In genomic region chr11:37505406-37505805, GRCh38 we compare ENCODE assay signal across 27 cellular contexts.
A peak's percentile ranks its signal among the peaks of the same experiment; 100 is the strongest.
DNase-seq lines count a peak whose midpoint lies in the region; ATAC-seq, FAIRE-seq and TF ChIP-seq lines count a peak whose summit lies in the region.
"Had no signal": no experiment of that assay in that cellular context is flagged by ENCODE, and none has a peak within 500 bp of the region (broad histone marks: within the 10 kb centered on the region; RNA-seq: fewer than 3 reads in every experiment).

No MANE protein-coding gene starts in this region.

- H3K4ac ChIP-seq in neuronal stem cell (ENCODE audit: low read length), result no peak overlapping the region

- ATAC-seq in GM23338 (peak; percentile 79; the same call in 2 of the 3 replicates), PC-3 (no peak)
- no peak for ATAC-seq in activated T-cell treated with anti-CD3 and anti-CD28 coated beads, Interleukin-2, amount 50 U/mL, for 4 hours
- ATAC-seq: lower lobe of right lung; naive thymus-derived CD4-positive, alpha-beta T cell had no signal

- no peaks in the 10 kb centered on the region; the same call in 2 of the 3 replicates for H3K9me3 Mint-ChIP-seq in GM23338
- peaks cover 4% of the 10 kb centered on the region for H3K9me3 Mint-ChIP-seq in activated T-cell treated with anti-CD3 and anti-CD28 coated beads, Interleukin-2, amount 50 U/mL, for 4 hours

- H3K4me2 ChIP-seq in GM23338, result no peak overlapping the region
- H3K4me2 ChIP-seq in PC-3 (ENCODE audit: low read length), result peak overlapping the region; percentile 81
- peak overlapping the region; percentile 11 for H3K4me2 ChIP-seq in fibroblast of lung (ENCODE audit: extremely low read depth, insufficient read depth, low read length)
- no peak overlapping the region for H3K4me2 ChIP-seq in neuronal stem cell (ENCODE audit: insufficient read depth, low read length, poor library complexity, severe bottlenecking)

- H3K14ac ChIP-seq in neuronal stem cell (ENCODE audit: low read length), result no peak overlapping the region

- no peak overlapping the region for H2BK5ac ChIP-seq in neuronal stem cell (ENCODE audit: low read length)

- CTCF ChIA-PET in PC-3 (lab: Charles Lee), result no interaction called here

- POLR2A ChIA-PET in PC-3 (lab: Charles Lee; ENCODE audit: unreplicated experiment), result no interaction called here

- H3K4me1 ChIP-seq in GM23338 (ENCODE audit: insufficient read depth) (no peaks in the 10 kb centered on the region), PC-3 (ENCODE audit: insufficient read depth, low read length) (peaks cover 68% of the 10 kb centered on the region), fibroblast of lung (ENCODE audit: control insufficient read depth, extremely low read depth, insufficient read depth, low read length) (peaks cover 15% of the 10 kb centered on the region), neuronal stem cell (ENCODE audit: control insufficient read depth in 2 of 2, insufficient read depth in 1 of 2, low read depth in 1 of 2, low read length in 2 of 2) (peaks cover 0 to 10% of the 10 kb centered on the region in 2 donors)
- H3K4me1 ChIP-seq: lower lobe of right lung, prostate gland, vagina had no signal

- BruUV-seq in PC-3 (replicated peaks; lab: Mats Ljungman, UMichigan), result no TSS peak

- H3K27me3 ChIP-seq in GM23338 (ENCODE audit: insufficient read depth) (no peaks in the 10 kb centered on the region), PC-3 (ENCODE audit: low read length) (no peaks in the 10 kb centered on the region), fibroblast of lung (ENCODE audit: control insufficient read depth, insufficient read depth, low read length) (no peaks in the 10 kb centered on the region), neuronal stem cell (ENCODE audit: control insufficient read depth in 3 of 3, insufficient read depth in 3 of 3, low read depth in 1 of 3, low read length in 3 of 3) (no peaks in the 10 kb centered on the region)
- H3K27me3 ChIP-seq: vagina had no signal

- H4K20me1 ChIP-seq in GM23338 (replicated peaks; ENCODE audit: insufficient read depth) (no peaks in the 10 kb centered on the region), PC-3 (ENCODE audit: low read length) (no peaks in the 10 kb centered on the region), fibroblast of lung (ENCODE audit: control insufficient read depth, extremely low read depth, insufficient read depth, low read length) (no peaks in the 10 kb centered on the region)

- H3K4me1 Mint-ChIP-seq in GM23338, result peaks cover 27% of the 10 kb centered on the region; the same call in 2 of the 3 replicates
- no peaks in the 10 kb centered on the region for H3K4me1 Mint-ChIP-seq in activated T-cell treated with anti-CD3 and anti-CD28 coated beads, Interleukin-2, amount 50 U/mL, for 4 hours (ENCODE audit: low read depth)
- H3K4me1 Mint-ChIP-seq: central memory CD8-positive, alpha-beta T cell; IgD-negative memory B cell had no signal

- H3K4me3 ChIP-seq in GM23338, result no peak overlapping the region
- peak overlapping the region; percentile 24; the same call in 1 of the 2 replicates for H3K4me3 ChIP-seq in PC-3 (ENCODE audit: low read length)
- H3K4me3 ChIP-seq in fibroblast of lung (replicated peaks in 1 of 4; ENCODE audit: control extremely low read depth in 1 of 4, insufficient read depth in 1 of 4, low read depth in 3 of 4, low read length in 4 of 4), result no peak overlapping the region
- H3K4me3 ChIP-seq in neuronal stem cell (ENCODE audit: low read length in 2 of 2), result no peak overlapping the region
- H3K4me3 ChIP-seq: lower lobe of right lung, prostate gland, vagina had no signal

- intact Hi-C loops in PC-3 (cut with micrococcal nuclease) (loop anchor here (10.0 kb wide), 1 partner anchor 51 kb away; no protein-coding TSS in a partner anchor), head of caudate nucleus (cut with DNase I) (no loop called here)

- no peak for TF ChIP-seq CTCF in GM23338 (conservative IDR thresholded peaks at IDR 0.05; ENCODE audit: low read depth in 2 of 2)
- no peak for TF ChIP-seq CTCF in PC-3 (conservative IDR thresholded peaks at IDR 0.05; ENCODE audit: low read depth, low read length)
- TF ChIP-seq CTCF in fibroblast of lung (conservative IDR thresholded peaks at IDR 0.05 in 1 of 2, IDR thresholded peaks at IDR 0.05 in 1 of 2; ENCODE audit: low read depth in 1 of 2, low read length in 2 of 2), result no peak

- no peak overlapping the region for H2BK120ac ChIP-seq in neuronal stem cell (ENCODE audit: low read depth, low read length)

- no peak overlapping the region for H2AK5ac ChIP-seq in neuronal stem cell (ENCODE audit: low read depth, low read length)

- no peak overlapping the region for H4K8ac ChIP-seq in neuronal stem cell (ENCODE audit: low read depth, low read length)

- H2AFZ ChIP-seq in GM23338, result no peak overlapping the region
- peak overlapping the region; percentile 14; the same call in 1 of the 2 replicates for H2AFZ ChIP-seq in PC-3 (ENCODE audit: low read length)
- H2AFZ ChIP-seq in fibroblast of lung (ENCODE audit: low read length), result no peak overlapping the region
- H2AFZ ChIP-seq in neuronal stem cell (ENCODE audit: low read length), result no peak overlapping the region

- peaks cover 3% of the 10 kb centered on the region; the same call in 1 of the 3 replicates for H3K36me3 Mint-ChIP-seq in GM23338 (ENCODE audit: low read depth)
- no peaks in the 10 kb centered on the region for H3K36me3 Mint-ChIP-seq in activated T-cell treated with anti-CD3 and anti-CD28 coated beads, Interleukin-2, amount 50 U/mL, for 4 hours (ENCODE audit: insufficient read depth)
- H3K36me3 Mint-ChIP-seq: IgD-negative memory B cell had no signal

- H3K36me3 ChIP-seq in GM23338 (ENCODE audit: insufficient read depth) (no peaks in the 10 kb centered on the region), PC-3 (ENCODE audit: low read depth, low read length) (no peaks in the 10 kb centered on the region), fibroblast of lung (ENCODE audit: control insufficient read depth, insufficient read depth, low read length) (no peaks in the 10 kb centered on the region), neuronal stem cell (replicated peaks in 1 of 2; ENCODE audit: control insufficient read depth in 2 of 2, insufficient read depth in 2 of 2, low read length in 2 of 2) (no peaks in the 10 kb centered on the region)
- H3K36me3 ChIP-seq: lower lobe of right lung, prostate gland, vagina had no signal

- no peak overlapping the region for H3K27ac Mint-ChIP-seq in GM23338
- H3K27ac Mint-ChIP-seq: IgD-negative memory B cell; naive thymus-derived CD4-positive, alpha-beta T cell had no signal

- no peak overlapping the region for H4K91ac ChIP-seq in neuronal stem cell (ENCODE audit: low read depth, low read length, poor library complexity)

- H3F3A ChIP-seq in GM23338 (replicated peaks; ENCODE audit: low read depth) (no peaks in the 10 kb centered on the region), PC-3 (ENCODE audit: low read length, unreplicated experiment) (peaks cover 12% of the 10 kb centered on the region)

- no peak overlapping the region for H3K18ac ChIP-seq in neuronal stem cell (ENCODE audit: low read length)

- H2BK12ac ChIP-seq in neuronal stem cell (ENCODE audit: low read length), result no peak overlapping the region

- H3K79me1 ChIP-seq in neuronal stem cell (ENCODE audit: low read depth, low read length), result no peaks in the 10 kb centered on the region

- H3K27me3 Mint-ChIP-seq in GM23338 (ENCODE audit: insufficient read depth, low read depth, poor library complexity), result no peaks in the 10 kb centered on the region
- no peaks in the 10 kb centered on the region for H3K27me3 Mint-ChIP-seq in activated T-cell treated with anti-CD3 and anti-CD28 coated beads, Interleukin-2, amount 50 U/mL, for 4 hours (ENCODE audit: low read depth)
- H3K27me3 Mint-ChIP-seq: central memory CD8-positive, alpha-beta T cell; IgD-negative memory B cell; naive thymus-derived CD4-positive, alpha-beta T cell had no signal

- no peak for FAIRE-seq in HTR-8/SVneo (lab: Jason Lieb, UNC)

- H3K23ac ChIP-seq in neuronal stem cell (ENCODE audit: low read depth, low read length, poor library complexity), result no peak overlapping the region

- no peak overlapping the region for H2BK15ac ChIP-seq in neuronal stem cell (ENCODE audit: low read length)

- no peaks in the 10 kb centered on the region for H3K9me2 ChIP-seq in GM23338 (ENCODE audit: insufficient read depth)
- H3K9me2 ChIP-seq in PC-3 (replicated peaks; ENCODE audit: low read length), result no peaks in the 10 kb centered on the region; the same call in 1 of the 2 replicates

- DNase-seq in GM23338 (ENCODE audit: low spot score) (peak; percentile 1), PC-3 (peak; percentile 80), fibroblast of lung (ENCODE audit: low read depth in 2 of 2) (peak in 1 of 2 donors; percentile 16), neuronal stem cell (ENCODE audit: low spot score) (peak; percentile 1), SHP77 (lab: John Stamatoyannopoulos, UW) (no peak), head of caudate nucleus (no peak), HTR-8/SVneo (ENCODE audit: insufficient read length, low spot score) (no peak)
- DNase-seq in activated T-cell treated with anti-CD3 and anti-CD28 coated beads, Interleukin-2, amount 50 U/mL, for 4 hours, result no peak
- DNase-seq: ACHN; activated CD4-positive, alpha-beta T cell treated with anti-CD3 and anti-CD28 coated beads for 48 hours; activated gamma-delta T cell; DMS 273 treated with DMSO at 0.1 percent for 48 hours; effector CD4-positive, alpha-beta T cell; GDM1; lower lobe of right lung; MV-4-11; naive thymus-derived CD4-positive, alpha-beta T cell; NCI-H2029 treated with DMSO at 0.1 percent for 48 hours; NCI-H510A; Right ventricle myocardium superior; stimulated activated CD4-positive, alpha-beta T cell treated with anti-CD3 and anti-CD28 coated beads, Interleukin-4, amount 100 ng/mL, for 4 hours; T-helper 1 cell had no signal

- H3K9ac ChIP-seq in PC-3 (ENCODE audit: low read length) (peak overlapping the region; percentile 75), fibroblast of lung (ENCODE audit: insufficient read depth, low read length) (no peak overlapping the region), neuronal stem cell (ENCODE audit: low read depth, low read length, poor library complexity) (no peak overlapping the region)

- no peaks in the 10 kb centered on the region for H3K79me2 ChIP-seq in GM23338 (replicated peaks; ENCODE audit: insufficient read depth)
- no peaks in the 10 kb centered on the region for H3K79me2 ChIP-seq in PC-3 (ENCODE audit: low read length)
- H3K79me2 ChIP-seq in fibroblast of lung (ENCODE audit: control insufficient read depth, insufficient read depth, low read length), result no peaks in the 10 kb centered on the region

- H3K4me3 Mint-ChIP-seq in GM23338, result no peak overlapping the region
- no peak overlapping the region for H3K4me3 Mint-ChIP-seq in activated T-cell treated with anti-CD3 and anti-CD28 coated beads, Interleukin-2, amount 50 U/mL, for 4 hours
- H3K4me3 Mint-ChIP-seq: central memory CD8-positive, alpha-beta T cell; IgD-negative memory B cell; naive thymus-derived CD4-positive, alpha-beta T cell had no signal

- no CpG with 5 or more reads among the region's 4 CpGs for WGBS in neuronal stem cell (ENCODE audit: extremely low coverage in 2 of 2, insufficient read length in 2 of 2, insufficient replicate concordance in 1 of 2), 2 donors

- H3K27ac ChIP-seq in GM23338 (ENCODE audit: low read depth) (no peak overlapping the region), PC-3 (ENCODE audit: low read length) (peak overlapping the region; percentile 100), fibroblast of lung (ENCODE audit: insufficient read depth, low read length) (no peak overlapping the region), neuronal stem cell (replicated peaks; ENCODE audit: low read length) (no peak overlapping the region)
- H3K27ac ChIP-seq: C4-2B, lower lobe of right lung, prostate gland, vagina had no signal

- H3K9me3 ChIP-seq in PC-3 (ENCODE audit: low read length), result no peaks in the 10 kb centered on the region
- no peaks in the 10 kb centered on the region for H3K9me3 ChIP-seq in fibroblast of lung (ENCODE audit: control insufficient read depth, insufficient read depth, low read depth, low read length)
- H3K9me3 ChIP-seq in neuronal stem cell (replicated peaks in 1 of 2; ENCODE audit: control insufficient read depth in 2 of 2, insufficient read depth in 1 of 2, low read depth in 1 of 2, low read length in 2 of 2), result no peaks in the 10 kb centered on the region
- H3K9me3 ChIP-seq: lower lobe of right lung, prostate gland, vagina had no signal

Comparison
In these comparisons a context has a peak if more than half of its experiments do, and no peak if none do; other contexts are left out.
1. DNase-seq: peak in GM23338 (single experiment), PC-3 (single experiment) and neuronal stem cell (single experiment); none in SHP77 (0 of 2), activated T-cell treated with anti-CD3 and anti-CD28 coated beads, Interleukin-2, amount 50 U/mL, for 4 hours (single experiment), head of caudate nucleus (0 of 42) and HTR-8/SVneo (single experiment).
2. H3K4me2 ChIP-seq: peak in PC-3 (single experiment) and fibroblast of lung (single experiment); none in GM23338 (single experiment) and neuronal stem cell (single experiment).